ENCODE assay signal across 1 cellular context in the genomic region with DNA sequence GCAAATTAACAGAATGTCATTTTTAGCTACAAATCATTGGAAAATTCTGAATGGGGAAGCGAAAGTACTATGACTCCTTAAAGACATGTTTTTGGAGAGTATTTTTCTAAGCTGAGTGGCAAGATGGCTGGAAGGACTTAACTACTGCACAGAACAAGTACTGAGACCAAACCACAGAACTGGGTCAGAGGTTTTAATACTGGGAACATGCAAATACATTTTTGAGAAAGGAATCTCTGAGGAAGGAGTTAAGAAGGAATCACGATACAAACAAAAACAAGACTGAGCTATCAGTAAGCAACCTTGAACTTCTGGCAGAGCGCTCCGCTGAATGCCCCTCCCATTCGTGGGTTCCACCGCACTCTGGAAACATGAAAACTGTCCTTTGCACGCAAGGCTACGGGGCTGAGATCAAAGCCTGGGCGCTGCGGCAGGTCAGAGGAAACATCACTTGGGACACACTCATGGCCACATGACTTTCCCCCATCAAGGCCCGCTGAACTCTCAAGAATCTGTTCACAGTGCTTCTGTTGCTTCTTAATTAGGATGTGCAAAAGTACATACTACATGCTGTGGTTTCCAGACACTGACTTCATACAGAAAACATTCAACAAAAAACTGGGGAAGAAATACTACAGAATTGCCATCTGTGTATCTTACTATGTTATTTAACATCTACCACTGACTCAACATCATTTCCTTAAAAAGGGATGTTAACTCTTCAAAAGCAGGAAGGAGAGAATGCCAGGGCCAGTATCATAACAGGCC.
TF ChIP-seq lines count a peak whose summit lies in the region.

No MANE protein-coding gene starts in this region.

TF ChIP-seq in HepG2, 621 proteins besides CTCF, POLR2A, EP300 and RAD21 (continued from another document and continues in another):
- TF ChIP-seq, protein P1, sequence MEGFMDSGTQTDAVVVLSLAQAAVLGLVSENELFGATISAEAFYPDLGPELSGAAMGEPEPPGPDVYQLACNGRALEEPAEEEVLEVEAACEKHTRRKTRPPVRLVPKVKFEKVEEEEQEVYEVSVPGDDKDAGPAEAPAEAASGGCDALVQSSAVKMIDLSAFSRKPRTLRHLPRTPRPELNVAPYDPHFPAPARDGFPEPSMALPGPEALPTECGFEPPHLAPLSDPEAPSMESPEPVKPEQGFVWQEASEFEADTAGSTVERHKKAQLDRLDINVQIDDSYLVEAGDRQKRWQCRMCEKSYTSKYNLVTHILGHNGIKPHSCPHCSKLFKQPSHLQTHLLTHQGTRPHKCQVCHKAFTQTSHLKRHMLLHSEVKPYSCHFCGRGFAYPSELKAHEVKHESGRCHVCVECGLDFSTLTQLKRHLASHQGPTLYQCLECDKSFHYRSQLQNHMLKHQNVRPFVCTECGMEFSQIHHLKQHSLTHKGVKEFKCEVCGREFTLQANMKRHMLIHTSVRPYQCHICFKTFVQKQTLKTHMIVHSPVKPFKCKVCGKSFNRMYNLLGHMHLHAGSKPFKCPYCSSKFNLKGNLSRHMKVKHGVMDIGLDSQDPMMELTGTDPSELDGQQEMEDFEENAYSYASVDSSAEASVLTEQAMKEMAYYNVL (CRISPR knock-in tag; IDR thresholded peaks at IDR 0.05; ENCODE audit: borderline replicate concordance) = peak; percentile 97
- 0 out of 2 replicates have a peak, but pooled peaks have one; percentile 40 for TF ChIP-seq WIZ (CRISPR knock-in tag; IDR thresholded peaks at IDR 0.05)
- TF ChIP-seq ZNF850 (CRISPR knock-in tag; conservative IDR thresholded peaks at IDR 0.05) = no peak
- TF ChIP-seq, protein P2, sequence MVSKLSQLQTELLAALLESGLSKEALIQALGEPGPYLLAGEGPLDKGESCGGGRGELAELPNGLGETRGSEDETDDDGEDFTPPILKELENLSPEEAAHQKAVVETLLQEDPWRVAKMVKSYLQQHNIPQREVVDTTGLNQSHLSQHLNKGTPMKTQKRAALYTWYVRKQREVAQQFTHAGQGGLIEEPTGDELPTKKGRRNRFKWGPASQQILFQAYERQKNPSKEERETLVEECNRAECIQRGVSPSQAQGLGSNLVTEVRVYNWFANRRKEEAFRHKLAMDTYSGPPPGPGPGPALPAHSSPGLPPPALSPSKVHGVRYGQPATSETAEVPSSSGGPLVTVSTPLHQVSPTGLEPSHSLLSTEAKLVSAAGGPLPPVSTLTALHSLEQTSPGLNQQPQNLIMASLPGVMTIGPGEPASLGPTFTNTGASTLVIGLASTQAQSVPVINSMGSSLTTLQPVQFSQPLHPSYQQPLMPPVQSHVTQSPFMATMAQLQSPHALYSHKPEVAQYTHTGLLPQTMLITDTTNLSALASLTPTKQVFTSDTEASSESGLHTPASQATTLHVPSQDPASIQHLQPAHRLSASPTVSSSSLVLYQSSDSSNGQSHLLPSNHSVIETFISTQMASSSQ (IDR thresholded peaks at IDR 0.05; ENCODE audit: low read depth) = peak; percentile 63; the same call in 1 of the 2 replicates
- TF ChIP-seq, protein P2 (CRISPR knock-in tag; IDR thresholded peaks at IDR 0.05; ENCODE audit: borderline replicate concordance) = peak; percentile 95
- TF ChIP-seq GFI1 (CRISPR knock-in tag; IDR thresholded peaks at IDR 0.05; ENCODE audit: borderline replicate concordance) = peak; percentile 89
- TF ChIP-seq THAP11 (CRISPR knock-in tag; IDR thresholded peaks at IDR 0.05) = peak; percentile 80
- 0 out of 2 replicates have a peak, but pooled peaks have one; percentile 52 for TF ChIP-seq ZNF138 (CRISPR knock-in tag; IDR thresholded peaks at IDR 0.05; ENCODE audit: low read depth)
- TF ChIP-seq, protein P3, sequence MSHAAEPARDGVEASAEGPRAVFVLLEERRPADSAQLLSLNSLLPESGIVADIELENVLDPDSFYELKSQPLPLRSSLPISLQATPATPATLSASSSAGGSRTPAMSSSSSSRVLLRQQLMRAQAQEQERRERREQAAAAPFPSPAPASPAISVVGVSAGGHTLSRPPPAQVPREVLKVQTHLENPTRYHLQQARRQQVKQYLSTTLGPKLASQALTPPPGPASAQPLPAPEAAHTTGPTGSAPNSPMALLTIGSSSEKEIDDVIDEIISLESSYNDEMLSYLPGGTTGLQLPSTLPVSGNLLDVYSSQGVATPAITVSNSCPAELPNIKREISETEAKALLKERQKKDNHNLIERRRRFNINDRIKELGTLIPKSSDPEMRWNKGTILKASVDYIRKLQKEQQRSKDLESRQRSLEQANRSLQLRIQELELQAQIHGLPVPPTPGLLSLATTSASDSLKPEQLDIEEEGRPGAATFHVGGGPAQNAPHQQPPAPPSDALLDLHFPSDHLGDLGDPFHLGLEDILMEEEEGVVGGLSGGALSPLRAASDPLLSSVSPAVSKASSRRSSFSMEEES (CRISPR knock-in tag; IDR thresholded peaks at IDR 0.05) = peak; percentile 100
- no peak for TF ChIP-seq ZNF577 (CRISPR knock-in tag; IDR thresholded peaks at IDR 0.05; ENCODE audit: borderline replicate concordance, low read depth)
- TF ChIP-seq, protein P4, sequence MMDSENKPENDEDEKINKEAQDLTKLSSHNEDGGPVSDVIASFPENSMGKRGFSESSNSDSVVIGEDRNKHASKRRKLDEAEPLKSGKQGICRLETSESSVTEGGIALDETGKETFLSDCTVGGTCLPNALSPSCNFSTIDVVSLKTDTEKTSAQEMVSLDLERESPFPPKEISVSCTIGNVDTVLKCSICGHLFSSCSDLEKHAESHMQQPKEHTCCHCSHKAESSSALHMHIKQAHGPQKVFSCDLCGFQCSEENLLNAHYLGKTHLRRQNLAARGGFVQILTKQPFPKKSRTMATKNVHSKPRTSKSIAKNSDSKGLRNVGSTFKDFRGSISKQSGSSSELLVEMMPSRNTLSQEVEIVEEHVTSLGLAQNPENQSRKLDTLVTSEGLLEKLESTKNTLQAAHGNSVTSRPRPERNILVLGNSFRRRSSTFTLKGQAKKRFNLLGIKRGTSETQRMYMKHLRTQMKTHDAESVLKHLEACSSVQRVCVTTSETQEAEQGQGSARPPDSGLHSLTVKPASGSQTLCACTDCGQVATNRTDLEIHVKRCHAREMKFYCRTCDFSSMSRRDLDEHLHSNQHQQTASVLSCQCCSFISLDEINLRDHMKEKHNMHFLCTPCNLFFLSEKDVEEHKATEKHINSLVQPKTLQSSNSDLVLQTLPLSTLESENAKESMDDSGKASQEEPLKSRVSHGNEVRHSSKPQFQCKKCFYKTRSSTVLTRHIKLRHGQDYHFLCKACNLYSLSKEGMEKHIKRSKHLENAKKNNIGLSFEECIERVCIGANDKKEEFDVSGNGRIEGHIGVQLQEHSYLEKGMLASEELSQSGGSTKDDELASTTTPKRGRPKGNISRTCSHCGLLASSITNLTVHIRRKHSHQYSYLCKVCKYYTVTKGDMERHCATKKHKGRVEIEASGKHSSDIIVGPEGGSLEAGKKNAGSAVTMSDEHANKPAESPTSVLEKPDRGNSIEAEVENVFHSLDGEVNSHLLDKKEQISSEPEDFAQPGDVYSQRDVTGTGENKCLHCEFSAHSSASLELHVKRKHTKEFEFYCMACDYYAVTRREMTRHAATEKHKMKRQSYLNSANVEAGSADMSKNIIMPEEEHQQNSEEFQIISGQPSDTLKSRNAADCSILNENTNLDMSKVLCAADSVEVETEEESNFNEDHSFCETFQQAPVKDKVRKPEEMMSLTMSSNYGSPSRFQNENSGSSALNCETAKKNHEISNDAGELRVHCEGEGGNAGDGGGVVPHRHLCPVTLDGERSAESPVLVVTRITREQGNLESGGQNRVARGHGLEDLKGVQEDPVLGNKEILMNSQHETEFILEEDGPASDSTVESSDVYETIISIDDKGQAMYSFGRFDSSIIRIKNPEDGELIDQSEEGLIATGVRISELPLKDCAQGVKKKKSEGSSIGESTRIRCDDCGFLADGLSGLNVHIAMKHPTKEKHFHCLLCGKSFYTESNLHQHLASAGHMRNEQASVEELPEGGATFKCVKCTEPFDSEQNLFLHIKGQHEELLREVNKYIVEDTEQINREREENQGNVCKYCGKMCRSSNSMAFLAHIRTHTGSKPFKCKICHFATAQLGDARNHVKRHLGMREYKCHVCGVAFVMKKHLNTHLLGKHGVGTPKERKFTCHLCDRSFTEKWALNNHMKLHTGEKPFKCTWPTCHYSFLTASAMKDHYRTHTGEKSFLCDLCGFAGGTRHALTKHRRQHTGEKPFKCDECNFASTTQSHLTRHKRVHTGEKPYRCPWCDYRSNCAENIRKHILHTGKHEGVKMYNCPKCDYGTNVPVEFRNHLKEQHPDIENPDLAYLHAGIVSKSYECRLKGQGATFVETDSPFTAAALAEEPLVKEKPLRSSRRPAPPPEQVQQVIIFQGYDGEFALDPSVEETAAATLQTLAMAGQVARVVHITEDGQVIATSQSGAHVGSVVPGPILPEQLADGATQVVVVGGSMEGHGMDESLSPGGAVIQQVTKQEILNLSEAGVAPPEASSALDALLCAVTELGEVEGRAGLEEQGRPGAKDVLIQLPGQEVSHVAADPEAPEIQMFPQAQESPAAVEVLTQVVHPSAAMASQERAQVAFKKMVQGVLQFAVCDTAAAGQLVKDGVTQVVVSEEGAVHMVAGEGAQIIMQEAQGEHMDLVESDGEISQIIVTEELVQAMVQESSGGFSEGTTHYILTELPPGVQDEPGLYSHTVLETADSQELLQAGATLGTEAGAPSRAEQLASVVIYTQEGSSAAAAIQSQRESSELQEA (CRISPR knock-in tag; IDR thresholded peaks at IDR 0.05; ENCODE audit: not compliant biosample characterization) = no peak
- no peak; the same call in 1 of the 2 replicates for TF ChIP-seq ZNF569 (CRISPR knock-in tag; IDR thresholded peaks at IDR 0.05; ENCODE audit: borderline replicate concordance)
- no peak for TF ChIP-seq NFE2 (CRISPR knock-in tag; IDR thresholded peaks at IDR 0.05)
- no peak for TF ChIP-seq HDAC6 (IDR thresholded peaks at IDR 0.05; ENCODE audit: low read depth, low read length)
- peak; percentile 83 for TF ChIP-seq NFIC (IDR thresholded peaks at IDR 0.05; ENCODE audit: low read length)
- TF ChIP-seq ATF7 (IDR thresholded peaks at IDR 0.05) = no peak
- peak; percentile 82; the same call in 1 of the 2 replicates for TF ChIP-seq ATF7 (CRISPR knock-in tag; IDR thresholded peaks at IDR 0.05)
- peak; percentile 79 for TF ChIP-seq TBX3 (IDR thresholded peaks at IDR 0.05; ENCODE audit: borderline replicate concordance)
- TF ChIP-seq SOX5 (CRISPR knock-in tag; IDR thresholded peaks at IDR 0.05; ENCODE audit: borderline replicate concordance) = peak; percentile 96
- TF ChIP-seq ZNF816 (CRISPR knock-in tag; IDR thresholded peaks at IDR 0.05; ENCODE audit: borderline replicate concordance) = peak; percentile 98
- no peak for TF ChIP-seq EZH2 (conservative IDR thresholded peaks at IDR 0.05; ENCODE audit: low read depth, low read length)
- TF ChIP-seq CBX2 (IDR thresholded peaks at IDR 0.05; ENCODE audit: low read depth, low read length) = no peak
- TF ChIP-seq CBX2 (CRISPR knock-in tag; IDR thresholded peaks at IDR 0.05; ENCODE audit: low read depth) = 0 out of 2 replicates have a peak, but pooled peaks have one; percentile 51
- no peak; the same call in 1 of the 2 replicates for TF ChIP-seq RAD51 (IDR thresholded peaks at IDR 0.05; ENCODE audit: borderline replicate concordance)
- peak; percentile 95 for TF ChIP-seq CCDC6 (CRISPR knock-in tag; IDR thresholded peaks at IDR 0.05)
- TF ChIP-seq, protein P5, sequence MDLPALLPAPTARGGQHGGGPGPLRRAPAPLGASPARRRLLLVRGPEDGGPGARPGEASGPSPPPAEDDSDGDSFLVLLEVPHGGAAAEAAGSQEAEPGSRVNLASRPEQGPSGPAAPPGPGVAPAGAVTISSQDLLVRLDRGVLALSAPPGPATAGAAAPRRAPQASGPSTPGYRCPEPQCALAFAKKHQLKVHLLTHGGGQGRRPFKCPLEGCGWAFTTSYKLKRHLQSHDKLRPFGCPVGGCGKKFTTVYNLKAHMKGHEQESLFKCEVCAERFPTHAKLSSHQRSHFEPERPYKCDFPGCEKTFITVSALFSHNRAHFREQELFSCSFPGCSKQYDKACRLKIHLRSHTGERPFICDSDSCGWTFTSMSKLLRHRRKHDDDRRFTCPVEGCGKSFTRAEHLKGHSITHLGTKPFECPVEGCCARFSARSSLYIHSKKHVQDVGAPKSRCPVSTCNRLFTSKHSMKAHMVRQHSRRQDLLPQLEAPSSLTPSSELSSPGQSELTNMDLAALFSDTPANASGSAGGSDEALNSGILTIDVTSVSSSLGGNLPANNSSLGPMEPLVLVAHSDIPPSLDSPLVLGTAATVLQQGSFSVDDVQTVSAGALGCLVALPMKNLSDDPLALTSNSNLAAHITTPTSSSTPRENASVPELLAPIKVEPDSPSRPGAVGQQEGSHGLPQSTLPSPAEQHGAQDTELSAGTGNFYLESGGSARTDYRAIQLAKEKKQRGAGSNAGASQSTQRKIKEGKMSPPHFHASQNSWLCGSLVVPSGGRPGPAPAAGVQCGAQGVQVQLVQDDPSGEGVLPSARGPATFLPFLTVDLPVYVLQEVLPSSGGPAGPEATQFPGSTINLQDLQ (CRISPR knock-in tag; IDR thresholded peaks at IDR 0.05) = no peak
- TF ChIP-seq FOSL1 (CRISPR knock-in tag; IDR thresholded peaks at IDR 0.05; ENCODE audit: borderline replicate concordance) = peak; percentile 59; the same call in 1 of the 2 replicates
- TF ChIP-seq ZNF124 (CRISPR knock-in tag; IDR thresholded peaks at IDR 0.05) = peak; percentile 91
- no peak for TF ChIP-seq CENPT (CRISPR knock-in tag; IDR thresholded peaks at IDR 0.05; ENCODE audit: low read depth)
- no peak for TF ChIP-seq MTA3 (CRISPR knock-in tag; IDR thresholded peaks at IDR 0.05)
- TF ChIP-seq, protein P6, sequence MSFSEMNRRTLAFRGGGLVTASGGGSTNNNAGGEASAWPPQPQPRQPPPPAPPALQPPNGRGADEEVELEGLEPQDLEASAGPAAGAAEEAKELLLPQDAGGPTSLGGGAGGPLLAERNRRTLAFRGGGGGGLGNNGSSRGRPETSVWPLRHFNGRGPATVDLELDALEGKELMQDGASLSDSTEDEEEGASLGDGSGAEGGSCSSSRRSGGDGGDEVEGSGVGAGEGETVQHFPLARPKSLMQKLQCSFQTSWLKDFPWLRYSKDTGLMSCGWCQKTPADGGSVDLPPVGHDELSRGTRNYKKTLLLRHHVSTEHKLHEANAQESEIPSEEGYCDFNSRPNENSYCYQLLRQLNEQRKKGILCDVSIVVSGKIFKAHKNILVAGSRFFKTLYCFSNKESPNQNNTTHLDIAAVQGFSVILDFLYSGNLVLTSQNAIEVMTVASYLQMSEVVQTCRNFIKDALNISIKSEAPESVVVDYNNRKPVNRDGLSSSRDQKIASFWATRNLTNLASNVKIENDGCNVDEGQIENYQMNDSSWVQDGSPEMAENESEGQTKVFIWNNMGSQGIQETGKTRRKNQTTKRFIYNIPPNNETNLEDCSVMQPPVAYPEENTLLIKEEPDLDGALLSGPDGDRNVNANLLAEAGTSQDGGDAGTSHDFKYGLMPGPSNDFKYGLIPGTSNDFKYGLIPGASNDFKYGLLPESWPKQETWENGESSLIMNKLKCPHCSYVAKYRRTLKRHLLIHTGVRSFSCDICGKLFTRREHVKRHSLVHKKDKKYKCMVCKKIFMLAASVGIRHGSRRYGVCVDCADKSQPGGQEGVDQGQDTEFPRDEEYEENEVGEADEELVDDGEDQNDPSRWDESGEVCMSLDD (CRISPR knock-in tag; IDR thresholded peaks at IDR 0.05; ENCODE audit: borderline replicate concordance) = no peak
- no peak for TF ChIP-seq HNRNPL (IDR thresholded peaks at IDR 0.05; ENCODE audit: low read depth, low read length)
- no peak for TF ChIP-seq DNMT1 (CRISPR knock-in tag; IDR thresholded peaks at IDR 0.05)
